Comparison of ENCODE assay signal across 8 cellular contexts in genomic region chr7:114663502-114663901, GRCh38.
A peak's percentile ranks its signal among the peaks of the same experiment; 100 is the strongest.
DNase-seq lines count a peak whose midpoint lies in the region; ATAC-seq and TF ChIP-seq lines count a peak whose summit lies in the region.

No MANE protein-coding gene starts in this region.

- H3K9me3 ChIP-seq in AG04450 (ENCODE audit: control insufficient read depth, insufficient read depth, low read length), result no peaks in the 10 kb centered on the region
- no peaks in the 10 kb centered on the region for H3K9me3 ChIP-seq in ascending aorta

- peak; percentile 2 for DNase-seq in AG04450 (ENCODE audit: low read depth, low spot score)
- DNase-seq in HFF-Myc (ENCODE audit: extremely low read depth, low read depth), result peak; percentile 27
- DNase-seq in NCI-H82 (lab: John Stamatoyannopoulos, UW), result peak; percentile 61
- peak; percentile 58 for DNase-seq in fibroblast of pulmonary artery (ENCODE audit: low read depth)
- no peak for DNase-seq in left ventricle myocardium superior
- DNase-seq in ascending aorta (ENCODE audit: low spot score in 2 of 2), result no peak

- ATAC-seq in HG03378 (IDR thresholded peaks at IDR 0.05; ENCODE audit: unreplicated experiment) (no peak), HG02588 (IDR thresholded peaks at IDR 0.05; ENCODE audit: unreplicated experiment) (no peak), left ventricle myocardium superior (no peak)

- CTCF ChIA-PET in AG04450 (lab: Charles Lee), result interaction anchor here (0.6 to 1.8 kb wide), 21 partner anchors 9 to 1188 kb away, joined by 3 to 25 read pairs (median 3); no protein-coding TSS in a partner anchor

- H3K36me3 ChIP-seq in ascending aorta, result no peaks in the 10 kb centered on the region

- H3K27ac ChIP-seq in AG04450 (ENCODE audit: low read depth, low read length) (no peak overlapping the region), ascending aorta (no peak overlapping the region)

- intact Hi-C loops in left ventricle myocardium superior (cut with micrococcal nuclease), result no loop called here
- intact Hi-C loops in ascending aorta (cut with DNase I), result loop anchor here (10.0 kb wide), 1 partner anchor 579 kb away; no protein-coding TSS in a partner anchor

- H3K4me3 ChIP-seq in AG04450 (ENCODE audit: low read depth, low read length) (no peak overlapping the region), HFF-Myc (replicated peaks; ENCODE audit: low read depth, low read length) (no peak overlapping the region), fibroblast of pulmonary artery (replicated peaks; ENCODE audit: low read depth, low read length) (no peak overlapping the region), ascending aorta (no peak overlapping the region)

- TF ChIP-seq CTCF in AG04450 (IDR thresholded peaks at IDR 0.05; ENCODE audit: low read depth, low read length) (peak; percentile 47), HFF-Myc (IDR thresholded peaks at IDR 0.05; ENCODE audit: low read depth, low read length, missing control alignments) (peak; percentile 18), fibroblast of pulmonary artery (IDR thresholded peaks at IDR 0.05; ENCODE audit: low read length, missing control alignments) (peak; percentile 37), ascending aorta (IDR thresholded peaks at IDR 0.05) (peak in 1 of 3 experiments; percentile 17)

- H3K4me1 ChIP-seq in ascending aorta, result no peaks in the 10 kb centered on the region

- H3K27me3 ChIP-seq in AG04450 (ENCODE audit: control insufficient read depth, insufficient read depth, low read length) (no peaks in the 10 kb centered on the region), ascending aorta (no peaks in the 10 kb centered on the region)

- POLR2A ChIA-PET in AG04450 (lab: Yijun Ruan, JAX), result interaction anchor here (0.6 kb wide), 1 partner anchor 63 kb away, joined by 3 read pairs; no protein-coding TSS in a partner anchor

Comparison
In these comparisons a context has a peak if more than half of its experiments do, and no peak if none do; other contexts are left out.
1. DNase-seq: peak in AG04450 (single experiment), HFF-Myc (single experiment), NCI-H82 (single experiment) and fibroblast of pulmonary artery (single experiment); none in left ventricle myocardium superior (single experiment) and ascending aorta (0 of 2).